ENCODE assay signal across 11 cellular contexts in the genomic region with DNA sequence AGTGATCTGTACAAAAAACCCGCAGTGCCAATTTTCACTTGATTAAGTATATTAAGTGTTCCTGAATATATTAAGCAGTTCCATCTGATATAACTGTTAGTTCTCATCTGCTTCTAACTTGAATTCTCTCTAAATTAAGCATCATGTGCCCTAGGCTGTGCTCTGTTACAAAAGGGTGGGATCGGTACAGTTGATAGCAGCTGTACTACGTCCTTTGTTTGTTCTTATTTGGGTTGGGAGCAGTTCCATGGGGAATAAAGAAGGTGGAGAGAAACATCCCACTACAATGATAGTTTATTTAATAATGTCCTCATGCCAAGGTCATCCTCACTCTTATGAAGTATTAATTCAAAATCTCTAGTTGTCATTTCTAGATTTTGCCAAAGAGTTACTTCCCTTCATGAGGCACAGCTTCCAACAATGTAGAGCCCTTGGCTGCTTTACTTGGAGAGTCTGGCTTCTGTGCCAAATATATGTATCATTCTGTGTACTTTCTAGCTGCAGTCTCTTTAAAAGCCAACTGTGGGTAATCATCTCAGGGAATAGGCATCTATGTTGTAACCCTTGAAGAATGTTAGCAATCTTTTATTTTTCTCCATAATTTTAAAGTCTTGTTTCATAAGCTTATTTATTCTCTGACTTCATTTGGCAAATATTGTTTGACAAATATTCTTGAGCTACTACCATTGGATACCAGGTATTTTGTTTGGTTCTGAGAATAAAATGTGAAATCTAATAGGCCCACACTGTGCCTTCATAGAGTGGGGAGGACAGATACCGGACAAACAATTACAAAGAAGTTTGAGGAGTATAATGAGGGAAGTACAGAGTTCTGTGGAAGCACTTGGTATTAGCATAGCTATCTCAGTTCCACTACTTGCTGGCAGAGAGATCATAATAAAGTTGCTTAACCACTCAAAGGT. TPM values are rescaled to one million over a fixed set of nuclear protein-coding genes. Genes with fewer than 3 reads are reported as not detected.
DNase-seq lines count a peak whose midpoint lies in the region; ATAC-seq and TF ChIP-seq lines count a peak whose summit lies in the region.
"Had no signal": no experiment of that assay in that cellular context is flagged by ENCODE, and none has a peak within 500 bp of the region (broad histone marks: within the 10 kb centered on the region; RNA-seq: fewer than 3 reads in every experiment).

No MANE protein-coding gene starts in this region.

- peak; percentile 92 to 95 for ATAC-seq in upper lobe of left lung (ENCODE audit: low FRiP score in 2 of 2)
- ATAC-seq: activated CD4-positive, alpha-beta T cell treated with anti-CD3 and anti-CD28 coated beads for 36 hours; effector memory CD8-positive, alpha-beta T cell had no signal

- no peaks in the 10 kb centered on the region for H3K9me3 ChIP-seq in upper lobe of left lung

- no peaks in the 10 kb centered on the region for H3K27me3 ChIP-seq in brain microvascular endothelial cell (replicated peaks)
- no peaks in the 10 kb centered on the region for H3K27me3 ChIP-seq in upper lobe of left lung

- TF ChIP-seq CTCF in LNCaP clone FGC (IDR thresholded peaks at IDR 0.05; ENCODE audit: control insufficient read depth, extremely low read depth, insufficient read depth) = no peak
- no peak for TF ChIP-seq CTCF in brain microvascular endothelial cell (IDR thresholded peaks at IDR 0.05; ENCODE audit: low read depth, low read length, missing control alignments)
- TF ChIP-seq CTCF in upper lobe of left lung (IDR thresholded peaks at IDR 0.05) = no peak

- peak in 1 of 4 donors; percentile 56 for TF ChIP-seq EP300 in upper lobe of left lung (IDR thresholded peaks at IDR 0.05)

- no peak overlapping the region for H3K4me3 ChIP-seq in LNCaP clone FGC (ENCODE audit: low read depth, low read length)
- no peak overlapping the region for H3K4me3 ChIP-seq in brain microvascular endothelial cell (ENCODE audit: low read depth, low read length)
- H3K4me3 ChIP-seq in upper lobe of left lung = no peak overlapping the region
- H3K4me3 ChIP-seq: skin epidermis had no signal

- peaks cover 4 to 24% (median 19%) of the 10 kb centered on the region in 4 donors for H3K4me1 ChIP-seq in upper lobe of left lung

- H3K27ac ChIP-seq in brain microvascular endothelial cell (peak overlapping the region; percentile 87), upper lobe of left lung (peak overlapping the region; percentile 35 to 68 (median 56))

- in situ Hi-C loops in brain microvascular endothelial cell (cut with HindIII; ENCODE audit: low pct_ligation_motif_present, low sequenced_read_pairs) = no loop called here

- no peak for TF ChIP-seq POLR2A in upper lobe of left lung (IDR thresholded peaks at IDR 0.05)

- WGBS in upper lobe of left lung, 2 donors = 45 to 46% methylated on average over 4 of the region's 4 CpGs

- DNase-seq in LNCaP clone FGC (ENCODE audit: low read depth) (peak; percentile 71), brain microvascular endothelial cell (peak; percentile 86), kidney glomerular epithelial cell (lab: John Stamatoyannopoulos, UW) (peak; percentile 95), upper lobe of left lung (no peak), NCI-H446 treated with DMSO at 0.1 percent for 48 hours (lab: John Stamatoyannopoulos, UW) (no peak), iPS-NIHi11 (ENCODE audit: low spot score) (no peak), NCI-H526 (lab: John Stamatoyannopoulos, UW) (no peak)
- DNase-seq: activated CD4-positive, alpha-beta T cell treated with anti-CD3 and anti-CD28 coated beads for 36 hours; effector memory CD8-positive, alpha-beta T cell; NCI-H2227 treated with DMSO at 0.1 percent for 48 hours had no signal

- H3K36me3 ChIP-seq in brain microvascular endothelial cell (replicated peaks) (no peaks in the 10 kb centered on the region), upper lobe of left lung (no peaks in the 10 kb centered on the region)

RNA-seq across cellular contexts. Expression of a gene that starts 22.4 kb away (rescaled TPM):
- total RNA-seq in upper lobe of left lung = 100 to 1,000 TPM in 3 of 6 donors, 10 to 100 TPM in 3; 68.8 to 236 (median 95.6) TPM

Comparison
In these comparisons a context has a peak if more than half of its experiments do, and no peak if none do; other contexts are left out.
1. DNase-seq: peak in LNCaP clone FGC (single experiment), brain microvascular endothelial cell (single experiment) and kidney glomerular epithelial cell (single experiment); none in upper lobe of left lung (0 of 2), NCI-H446 treated with DMSO at 0.1 percent for 48 hours (single experiment), iPS-NIHi11 (single experiment) and NCI-H526 (0 of 2).